In the genomic region with DNA sequence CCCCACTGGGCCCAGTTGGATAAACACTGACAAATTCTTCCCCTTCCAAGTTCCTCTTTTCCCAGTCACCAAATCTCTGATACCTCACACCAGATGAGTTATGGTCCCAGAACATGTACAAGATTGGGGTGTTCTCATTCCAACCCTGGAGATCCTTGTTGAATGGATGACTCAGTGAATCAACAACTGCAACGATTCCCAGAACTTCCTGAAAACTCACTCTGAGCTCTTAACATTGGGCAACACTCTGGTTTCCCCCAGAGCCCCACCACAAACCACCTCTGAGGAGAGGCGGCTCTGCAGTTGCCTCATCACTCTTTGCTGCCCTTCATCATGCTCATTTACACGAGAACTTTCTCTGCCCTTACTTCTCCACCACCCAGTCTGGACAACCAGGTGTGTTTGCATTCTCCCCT, we compare ENCODE assay signal across 11 cellular contexts.
DNase-seq lines count a peak whose midpoint lies in the region; ATAC-seq and TF ChIP-seq lines count a peak whose summit lies in the region.
"Had no signal": no experiment of that assay in that cellular context is flagged by ENCODE, and none has a peak within 500 bp of the region (broad histone marks: within the 10 kb centered on the region; RNA-seq: fewer than 3 reads in every experiment).

No MANE protein-coding gene starts in this region.

- H3K4me1 ChIP-seq in left lung, result peaks cover 0 to 28% of the 10 kb centered on the region in 2 donors
- H3K4me1 ChIP-seq: parathyroid adenoma had no signal

- no peaks in the 10 kb centered on the region for H3K9me3 Mint-ChIP-seq in activated T-helper 2 cell treated with anti-CD3 and anti-CD28 coated beads, Interferon-gamma antibody, Interleukin-2, Interleukin-4, amounts not matched to agents 10 μg/mL and 5 μg/mL and 100 μg/mL, durations not matched to agents 14 hours and 24 hours and 36 hours
- H3K9me3 Mint-ChIP-seq in activated CD4-positive, alpha-beta T cell treated with anti-CD3 and anti-CD28 coated beads, Interleukin-2, amount 10 ng/mL, durations not matched to agents 7 days and 5 days, result no peaks in the 10 kb centered on the region
- no peaks in the 10 kb centered on the region for H3K9me3 Mint-ChIP-seq in T-cell

- POLR2A ChIA-PET in activated CD4-positive, alpha-beta T cell treated with anti-CD3 and anti-CD28 coated beads, Interleukin-2, amount 10 ng/mL, durations not matched to agents 7 days and 5 days (lab: Charles Lee), result no interaction called here
- POLR2A ChIA-PET in T-cell (lab: Charles Lee), result no interaction called here

- DNase-seq in AG09319 (ENCODE audit: extremely low read depth, low read depth), result peak; percentile 67
- peak; percentile 98 for DNase-seq in HT1080 (ENCODE audit: low read depth)
- peak; percentile 56 for DNase-seq in amniotic stem cell (lab: John Stamatoyannopoulos, UW)
- DNase-seq in left lung, result peak in 1 of 2 donors; percentile 65
- DNase-seq in activated gamma-delta T cell (lab: John Stamatoyannopoulos, UW), result no peak
- no peak for DNase-seq in activated T-helper 2 cell treated with anti-CD3 and anti-CD28 coated beads, Interferon-gamma antibody, Interleukin-2, Interleukin-4, amounts not matched to agents 10 μg/mL and 5 μg/mL and 100 μg/mL, durations not matched to agents 14 hours and 24 hours and 36 hours (ENCODE audit: low spot score)
- DNase-seq in activated CD4-positive, alpha-beta T cell treated with anti-CD3 and anti-CD28 coated beads, Interleukin-2, amount 10 ng/mL, durations not matched to agents 7 days and 5 days, result no peak
- DNase-seq in T-cell, result no peak
- DNase-seq: heart left ventricle; stimulated activated naive CD4-positive, alpha-beta T cell had no signal

- no peak overlapping the region for H3K4me3 ChIP-seq in left lung
- H3K4me3 ChIP-seq: heart left ventricle had no signal

- intact Hi-C loops in left lung (cut with DNase I), result no loop called here
- intact Hi-C loops in activated T-helper 2 cell treated with anti-CD3 and anti-CD28 coated beads, Interferon-gamma antibody, Interleukin-2, Interleukin-4, amounts not matched to agents 10 μg/mL and 5 μg/mL and 100 μg/mL, durations not matched to agents 14 hours and 24 hours and 36 hours (cut with micrococcal nuclease), result no loop called here

- H3K36me3 ChIP-seq in left lung, result no peaks in the 10 kb centered on the region
- H3K36me3 ChIP-seq: heart left ventricle had no signal

- H3K27ac ChIP-seq in left lung, result peak overlapping the region in 1 of 2 donors; percentile 8
- H3K27ac ChIP-seq: parathyroid adenoma had no signal

- no peak overlapping the region for H3K4me3 Mint-ChIP-seq in activated T-helper 2 cell treated with anti-CD3 and anti-CD28 coated beads, Interferon-gamma antibody, Interleukin-2, Interleukin-4, amounts not matched to agents 10 μg/mL and 5 μg/mL and 100 μg/mL, durations not matched to agents 14 hours and 24 hours and 36 hours (ENCODE audit: low read depth)
- H3K4me3 Mint-ChIP-seq in activated CD4-positive, alpha-beta T cell treated with anti-CD3 and anti-CD28 coated beads, Interleukin-2, amount 10 ng/mL, durations not matched to agents 7 days and 5 days, result no peak overlapping the region
- H3K4me3 Mint-ChIP-seq in T-cell, result no peak overlapping the region

- CTCF ChIA-PET in activated CD4-positive, alpha-beta T cell treated with anti-CD3 and anti-CD28 coated beads, Interleukin-2, amount 10 ng/mL, durations not matched to agents 7 days and 5 days (lab: Charles Lee), result interaction anchor here (0.9 to 1.2 kb wide), 2 partner anchors 10 to 71 kb away, joined by 3 read pairs; no protein-coding TSS in a partner anchor
- CTCF ChIA-PET in T-cell (lab: Charles Lee), result interaction anchor here in 1 of 2 donors (0.5 kb wide), 1 partner anchor 146 kb away, joined by 4 read pairs; no protein-coding TSS in a partner anchor

- no peaks in the 10 kb centered on the region for H3K36me3 Mint-ChIP-seq in activated T-helper 2 cell treated with anti-CD3 and anti-CD28 coated beads, Interferon-gamma antibody, Interleukin-2, Interleukin-4, amounts not matched to agents 10 μg/mL and 5 μg/mL and 100 μg/mL, durations not matched to agents 14 hours and 24 hours and 36 hours (ENCODE audit: low read depth)
- no peaks in the 10 kb centered on the region for H3K36me3 Mint-ChIP-seq in activated CD4-positive, alpha-beta T cell treated with anti-CD3 and anti-CD28 coated beads, Interleukin-2, amount 10 ng/mL, durations not matched to agents 7 days and 5 days (ENCODE audit: low read depth)
- no peaks in the 10 kb centered on the region for H3K36me3 Mint-ChIP-seq in T-cell

- H3K27ac Mint-ChIP-seq in activated T-helper 2 cell treated with anti-CD3 and anti-CD28 coated beads, Interferon-gamma antibody, Interleukin-2, Interleukin-4, amounts not matched to agents 10 μg/mL and 5 μg/mL and 100 μg/mL, durations not matched to agents 14 hours and 24 hours and 36 hours, result no peak overlapping the region
- H3K27ac Mint-ChIP-seq in activated CD4-positive, alpha-beta T cell treated with anti-CD3 and anti-CD28 coated beads, Interleukin-2, amount 10 ng/mL, durations not matched to agents 7 days and 5 days, result no peak overlapping the region
- H3K27ac Mint-ChIP-seq in T-cell, result no peak overlapping the region

- ATAC-seq in left lung (peak; percentile 55), T-cell (replicated peaks in 1 of 4) (no peak)
- ATAC-seq: heart left ventricle had no signal

- peaks cover 0 to 34% of the 10 kb centered on the region in 2 donors for H3K27me3 ChIP-seq in left lung
- H3K27me3 ChIP-seq: heart left ventricle had no signal

- H3K4me1 Mint-ChIP-seq in activated T-helper 2 cell treated with anti-CD3 and anti-CD28 coated beads, Interferon-gamma antibody, Interleukin-2, Interleukin-4, amounts not matched to agents 10 μg/mL and 5 μg/mL and 100 μg/mL, durations not matched to agents 14 hours and 24 hours and 36 hours (ENCODE audit: low read depth), result peaks cover 2% of the 10 kb centered on the region
- H3K4me1 Mint-ChIP-seq in activated CD4-positive, alpha-beta T cell treated with anti-CD3 and anti-CD28 coated beads, Interleukin-2, amount 10 ng/mL, durations not matched to agents 7 days and 5 days, result peaks cover 2% of the 10 kb centered on the region
- H3K4me1 Mint-ChIP-seq in T-cell, result no peaks in the 10 kb centered on the region

- no peak for TF ChIP-seq CTCF in AG09319 (IDR thresholded peaks at IDR 0.05; ENCODE audit: low read depth, low read length)
- TF ChIP-seq CTCF in left lung (IDR thresholded peaks at IDR 0.05), result no peak

- H3K27me3 Mint-ChIP-seq in activated T-helper 2 cell treated with anti-CD3 and anti-CD28 coated beads, Interferon-gamma antibody, Interleukin-2, Interleukin-4, amounts not matched to agents 10 μg/mL and 5 μg/mL and 100 μg/mL, durations not matched to agents 14 hours and 24 hours and 36 hours (ENCODE audit: low read depth), result peaks cover 21% of the 10 kb centered on the region
- peaks cover 17% of the 10 kb centered on the region for H3K27me3 Mint-ChIP-seq in activated CD4-positive, alpha-beta T cell treated with anti-CD3 and anti-CD28 coated beads, Interleukin-2, amount 10 ng/mL, durations not matched to agents 7 days and 5 days
- peaks cover 12% of the 10 kb centered on the region in 2 donors for H3K27me3 Mint-ChIP-seq in T-cell

- peaks cover 0 to 14% of the 10 kb centered on the region in 2 donors for H3K9me3 ChIP-seq in left lung
- H3K9me3 ChIP-seq: heart left ventricle had no signal

Comparison
In these comparisons a context has a peak if more than half of its experiments do, and no peak if none do; other contexts are left out.
1. DNase-seq: peak in AG09319 (single experiment), HT1080 (single experiment) and amniotic stem cell (single experiment); none in activated gamma-delta T cell (single experiment), activated T-helper 2 cell treated with anti-CD3 and anti-CD28 coated beads, Interferon-gamma antibody, Interleukin-2, Interleukin-4, amounts not matched to agents 10 μg/mL and 5 μg/mL and 100 μg/mL, durations not matched to agents 14 hours and 24 hours and 36 hours (single experiment), activated CD4-positive, alpha-beta T cell treated with anti-CD3 and anti-CD28 coated beads, Interleukin-2, amount 10 ng/mL, durations not matched to agents 7 days and 5 days (single experiment) and T-cell (0 of 34).